Comparison of ENCODE assay signal across 7 cellular contexts in genomic region chr2:70978388-70979357, GRCh38. TPM values are rescaled to one million over a fixed set of nuclear protein-coding genes. Genes with fewer than 3 reads are reported as not detected.
DNase-seq lines count a peak whose midpoint lies in the region; ATAC-seq, FAIRE-seq and TF ChIP-seq lines count a peak whose summit lies in the region.

TSS of gene ANKRD53 (plus strand) at chr2:70978630. CDS start at chr2:70978646, 16 bp downstream.

- H3K4me3 ChIP-seq in bronchial epithelial cell (ENCODE audit: low read depth, low read length): peak within 1 kb of the TSS; percentile 51

- no peak for TF ChIP-seq CTCF in bronchial epithelial cell (IDR thresholded peaks at IDR 0.05; ENCODE audit: insufficient read depth, low read length, severe bottlenecking)

- no peak for FAIRE-seq in bronchial epithelial cell (lab: Jason Lieb, UNC)

- ATAC-seq in GM18868 (IDR thresholded peaks at IDR 0.05; ENCODE audit: unreplicated experiment): peak; percentile 33
- peak; percentile 51 for ATAC-seq in stimulated activated naive CD8-positive, alpha-beta T cell treated with anti-CD3 and anti-CD28 coated beads, Interleukin-15, Interleukin-2, amounts not matched to agents 100 U/mL and 50 U/mL, for 24 hours
- ATAC-seq in GM18511 (IDR thresholded peaks at IDR 0.05; ENCODE audit: unreplicated experiment): no peak
- no peak for ATAC-seq in HG03354 (IDR thresholded peaks at IDR 0.05; ENCODE audit: poor library complexity, severe bottlenecking, unreplicated experiment)

- H3K36me3 ChIP-seq in bronchial epithelial cell (ENCODE audit: control insufficient read depth, insufficient read depth, low read length): no peaks in the 10 kb centered on the region

- no peaks in the 10 kb centered on the region for H3K27me3 ChIP-seq in bronchial epithelial cell (ENCODE audit: control insufficient read depth, insufficient read depth, low read length)

- DNase-seq in NCI-H345 treated with DMSO at 0.1 percent for 48 hours (lab: John Stamatoyannopoulos, UW; ENCODE audit: unreplicated experiment) (peak; percentile 13), bronchial epithelial cell (ENCODE audit: low read depth) (peak; percentile 15), kidney tubule cell (ENCODE audit: low spot score) (peak; percentile 50)
- DNase-seq in stimulated activated naive CD8-positive, alpha-beta T cell treated with anti-CD3 and anti-CD28 coated beads, Interleukin-15, Interleukin-2, amounts not matched to agents 100 U/mL and 50 U/mL, for 24 hours: no peak

RNA-seq across cellular contexts. Expression of gene ANKRD53, which starts in this region (rescaled TPM):
- total RNA-seq in bronchial epithelial cell: not detected in 2 replicates

Comparison
In these comparisons a context has a peak if more than half of its experiments do, and no peak if none do; other contexts are left out.
1. Peak in DNase-seq and H3K4me3 ChIP-seq in bronchial epithelial cell; RNA of the gene not detected or under 1 TPM.
2. ATAC-seq: peak in GM18868 (single experiment) and stimulated activated naive CD8-positive, alpha-beta T cell treated with anti-CD3 and anti-CD28 coated beads, Interleukin-15, Interleukin-2, amounts not matched to agents 100 U/mL and 50 U/mL, for 24 hours (single experiment); none in GM18511 (single experiment) and HG03354 (single experiment).